1 cellular context compared by ENCODE assay signal in the genomic region with DNA sequence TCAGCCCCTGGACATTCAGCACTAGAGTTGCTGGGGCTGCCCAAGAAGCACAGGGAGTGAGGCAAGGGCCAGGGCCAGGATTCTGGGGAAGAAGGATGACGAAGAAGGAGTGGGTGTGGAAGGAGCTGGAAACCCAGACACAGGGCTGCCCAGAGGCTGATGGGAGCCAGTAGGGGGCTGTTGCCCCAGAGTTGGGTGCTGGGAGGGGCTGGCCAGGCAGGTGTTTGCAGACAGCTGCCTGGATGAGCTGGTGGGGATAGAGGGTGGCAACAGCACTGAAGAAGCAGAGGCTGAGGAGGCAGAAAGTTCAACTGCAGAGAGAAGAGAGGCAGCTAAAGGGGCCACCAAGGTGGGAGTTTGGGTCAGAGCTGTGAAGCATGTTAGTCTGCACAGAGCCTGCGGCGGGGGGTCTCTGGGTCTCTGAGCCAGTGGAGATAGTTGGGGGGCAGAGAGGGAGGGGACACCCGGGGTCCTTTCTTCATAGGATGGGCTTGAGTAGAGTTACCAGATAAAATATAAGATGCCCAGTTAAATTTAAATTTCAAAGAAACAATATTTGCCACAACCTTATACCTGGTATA.
TF ChIP-seq lines count a peak whose summit lies in the region.

No MANE protein-coding gene starts in this region.

TF ChIP-seq in K562, 482 proteins besides CTCF, POLR2A, EP300 and RAD21:
- TF ChIP-seq, protein P1, sequence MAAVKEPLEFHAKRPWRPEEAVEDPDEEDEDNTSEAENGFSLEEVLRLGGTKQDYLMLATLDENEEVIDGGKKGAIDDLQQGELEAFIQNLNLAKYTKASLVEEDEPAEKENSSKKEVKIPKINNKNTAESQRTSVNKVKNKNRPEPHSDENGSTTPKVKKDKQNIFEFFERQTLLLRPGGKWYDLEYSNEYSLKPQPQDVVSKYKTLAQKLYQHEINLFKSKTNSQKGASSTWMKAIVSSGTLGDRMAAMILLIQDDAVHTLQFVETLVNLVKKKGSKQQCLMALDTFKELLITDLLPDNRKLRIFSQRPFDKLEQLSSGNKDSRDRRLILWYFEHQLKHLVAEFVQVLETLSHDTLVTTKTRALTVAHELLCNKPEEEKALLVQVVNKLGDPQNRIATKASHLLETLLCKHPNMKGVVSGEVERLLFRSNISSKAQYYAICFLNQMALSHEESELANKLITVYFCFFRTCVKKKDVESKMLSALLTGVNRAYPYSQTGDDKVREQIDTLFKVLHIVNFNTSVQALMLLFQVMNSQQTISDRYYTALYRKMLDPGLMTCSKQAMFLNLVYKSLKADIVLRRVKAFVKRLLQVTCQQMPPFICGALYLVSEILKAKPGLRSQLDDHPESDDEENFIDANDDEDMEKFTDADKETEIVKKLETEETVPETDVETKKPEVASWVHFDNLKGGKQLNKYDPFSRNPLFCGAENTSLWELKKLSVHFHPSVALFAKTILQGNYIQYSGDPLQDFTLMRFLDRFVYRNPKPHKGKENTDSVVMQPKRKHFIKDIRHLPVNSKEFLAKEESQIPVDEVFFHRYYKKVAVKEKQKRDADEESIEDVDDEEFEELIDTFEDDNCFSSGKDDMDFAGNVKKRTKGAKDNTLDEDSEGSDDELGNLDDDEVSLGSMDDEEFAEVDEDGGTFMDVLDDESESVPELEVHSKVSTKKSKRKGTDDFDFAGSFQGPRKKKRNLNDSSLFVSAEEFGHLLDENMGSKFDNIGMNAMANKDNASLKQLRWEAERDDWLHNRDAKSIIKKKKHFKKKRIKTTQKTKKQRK (IDR thresholded peaks at IDR 0.05; ENCODE audit: borderline replicate concordance, low read depth, low read length) = no peak
- TF ChIP-seq TCF3 (CRISPR knock-in tag; IDR thresholded peaks at IDR 0.05) (no peak), STAG1 (CRISPR knock-in tag; IDR thresholded peaks at IDR 0.05; ENCODE audit: borderline replicate concordance) (no peak), ATF7 (IDR thresholded peaks at IDR 0.05) (no peak), E2F6 (IDR thresholded peaks at IDR 0.05; ENCODE audit: borderline replicate concordance in 1 of 2, extremely low read depth in 1 of 2, insufficient read depth in 1 of 2, insufficient read length in 1 of 2, low read depth in 1 of 2, low read length in 1 of 2, poor library complexity in 1 of 2, severe bottlenecking in 1 of 2) (no peak), C11orf30 (IDR thresholded peaks at IDR 0.05; ENCODE audit: low read depth) (no peak), ZNF699 (CRISPR knock-in tag; IDR thresholded peaks at IDR 0.05; ENCODE audit: insufficient replicate concordance) (no peak), TEAD1 (CRISPR knock-in tag; IDR thresholded peaks at IDR 0.05) (no peak), HDGF (IDR thresholded peaks at IDR 0.05) (no peak), HDAC1 (IDR thresholded peaks at IDR 0.05) (no peak), FOXK1 (CRISPR knock-in tag; IDR thresholded peaks at IDR 0.05; ENCODE audit: borderline replicate concordance) (no peak), NR1H2 (CRISPR knock-in tag; IDR thresholded peaks at IDR 0.05) (no peak), SP1 (CRISPR knock-in tag; IDR thresholded peaks at IDR 0.05) (no peak), DLX4 (CRISPR knock-in tag; IDR thresholded peaks at IDR 0.05) (no peak)
- TF ChIP-seq, protein P2, sequence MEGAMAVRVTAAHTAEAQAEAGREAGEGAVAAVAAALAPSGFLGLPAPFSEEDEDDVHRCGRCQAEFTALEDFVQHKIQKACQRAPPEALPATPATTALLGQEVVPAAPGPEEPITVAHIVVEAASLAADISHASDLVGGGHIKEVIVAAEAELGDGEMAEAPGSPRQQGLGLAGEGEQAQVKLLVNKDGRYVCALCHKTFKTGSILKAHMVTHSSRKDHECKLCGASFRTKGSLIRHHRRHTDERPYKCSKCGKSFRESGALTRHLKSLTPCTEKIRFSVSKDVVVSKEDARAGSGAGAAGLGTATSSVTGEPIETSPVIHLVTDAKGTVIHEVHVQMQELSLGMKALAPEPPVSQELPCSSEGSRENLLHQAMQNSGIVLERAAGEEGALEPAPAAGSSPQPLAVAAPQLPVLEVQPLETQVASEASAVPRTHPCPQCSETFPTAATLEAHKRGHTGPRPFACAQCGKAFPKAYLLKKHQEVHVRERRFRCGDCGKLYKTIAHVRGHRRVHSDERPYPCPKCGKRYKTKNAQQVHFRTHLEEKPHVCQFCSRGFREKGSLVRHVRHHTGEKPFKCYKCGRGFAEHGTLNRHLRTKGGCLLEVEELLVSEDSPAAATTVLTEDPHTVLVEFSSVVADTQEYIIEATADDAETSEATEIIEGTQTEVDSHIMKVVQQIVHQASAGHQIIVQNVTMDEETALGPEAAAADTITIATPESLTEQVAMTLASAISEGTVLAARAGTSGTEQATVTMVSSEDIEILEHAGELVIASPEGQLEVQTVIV (CRISPR knock-in tag; IDR thresholded peaks at IDR 0.05; ENCODE audit: borderline replicate concordance) = no peak
- TF ChIP-seq, protein P3, sequence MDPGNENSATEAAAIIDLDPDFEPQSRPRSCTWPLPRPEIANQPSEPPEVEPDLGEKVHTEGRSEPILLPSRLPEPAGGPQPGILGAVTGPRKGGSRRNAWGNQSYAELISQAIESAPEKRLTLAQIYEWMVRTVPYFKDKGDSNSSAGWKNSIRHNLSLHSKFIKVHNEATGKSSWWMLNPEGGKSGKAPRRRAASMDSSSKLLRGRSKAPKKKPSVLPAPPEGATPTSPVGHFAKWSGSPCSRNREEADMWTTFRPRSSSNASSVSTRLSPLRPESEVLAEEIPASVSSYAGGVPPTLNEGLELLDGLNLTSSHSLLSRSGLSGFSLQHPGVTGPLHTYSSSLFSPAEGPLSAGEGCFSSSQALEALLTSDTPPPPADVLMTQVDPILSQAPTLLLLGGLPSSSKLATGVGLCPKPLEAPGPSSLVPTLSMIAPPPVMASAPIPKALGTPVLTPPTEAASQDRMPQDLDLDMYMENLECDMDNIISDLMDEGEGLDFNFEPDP (CRISPR knock-in tag; IDR thresholded peaks at IDR 0.05) = no peak
- TF ChIP-seq, protein P4, sequence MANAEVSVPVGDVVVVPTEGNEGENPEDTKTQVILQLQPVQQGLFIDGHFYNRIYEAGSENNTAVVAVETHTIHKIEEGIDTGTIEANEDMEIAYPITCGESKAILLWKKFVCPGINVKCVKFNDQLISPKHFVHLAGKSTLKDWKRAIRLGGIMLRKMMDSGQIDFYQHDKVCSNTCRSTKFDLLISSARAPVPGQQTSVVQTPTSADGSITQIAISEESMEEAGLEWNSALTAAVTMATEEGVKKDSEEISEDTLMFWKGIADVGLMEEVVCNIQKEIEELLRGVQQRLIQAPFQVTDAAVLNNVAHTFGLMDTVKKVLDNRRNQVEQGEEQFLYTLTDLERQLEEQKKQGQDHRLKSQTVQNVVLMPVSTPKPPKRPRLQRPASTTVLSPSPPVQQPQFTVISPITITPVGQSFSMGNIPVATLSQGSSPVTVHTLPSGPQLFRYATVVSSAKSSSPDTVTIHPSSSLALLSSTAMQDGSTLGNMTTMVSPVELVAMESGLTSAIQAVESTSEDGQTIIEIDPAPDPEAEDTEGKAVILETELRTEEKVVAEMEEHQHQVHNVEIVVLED (CRISPR knock-in tag; IDR thresholded peaks at IDR 0.05) = no peak
- TF ChIP-seq, protein P5, sequence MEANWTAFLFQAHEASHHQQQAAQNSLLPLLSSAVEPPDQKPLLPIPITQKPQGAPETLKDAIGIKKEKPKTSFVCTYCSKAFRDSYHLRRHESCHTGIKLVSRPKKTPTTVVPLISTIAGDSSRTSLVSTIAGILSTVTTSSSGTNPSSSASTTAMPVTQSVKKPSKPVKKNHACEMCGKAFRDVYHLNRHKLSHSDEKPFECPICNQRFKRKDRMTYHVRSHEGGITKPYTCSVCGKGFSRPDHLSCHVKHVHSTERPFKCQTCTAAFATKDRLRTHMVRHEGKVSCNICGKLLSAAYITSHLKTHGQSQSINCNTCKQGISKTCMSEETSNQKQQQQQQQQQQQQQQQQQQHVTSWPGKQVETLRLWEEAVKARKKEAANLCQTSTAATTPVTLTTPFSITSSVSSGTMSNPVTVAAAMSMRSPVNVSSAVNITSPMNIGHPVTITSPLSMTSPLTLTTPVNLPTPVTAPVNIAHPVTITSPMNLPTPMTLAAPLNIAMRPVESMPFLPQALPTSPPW (CRISPR knock-in tag; IDR thresholded peaks at IDR 0.05) = no peak
- TF ChIP-seq, protein P6, sequence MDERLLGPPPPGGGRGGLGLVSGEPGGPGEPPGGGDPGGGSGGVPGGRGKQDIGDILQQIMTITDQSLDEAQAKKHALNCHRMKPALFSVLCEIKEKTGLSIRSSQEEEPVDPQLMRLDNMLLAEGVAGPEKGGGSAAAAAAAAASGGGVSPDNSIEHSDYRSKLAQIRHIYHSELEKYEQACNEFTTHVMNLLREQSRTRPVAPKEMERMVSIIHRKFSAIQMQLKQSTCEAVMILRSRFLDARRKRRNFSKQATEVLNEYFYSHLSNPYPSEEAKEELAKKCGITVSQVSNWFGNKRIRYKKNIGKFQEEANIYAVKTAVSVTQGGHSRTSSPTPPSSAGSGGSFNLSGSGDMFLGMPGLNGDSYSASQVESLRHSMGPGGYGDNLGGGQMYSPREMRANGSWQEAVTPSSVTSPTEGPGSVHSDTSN (CRISPR knock-in tag; IDR thresholded peaks at IDR 0.05; ENCODE audit: low read depth) = no peak
- TF ChIP-seq, protein P6 (tag; conservative IDR thresholded peaks at IDR 0.05; ENCODE audit: low read depth) = no peak
